In genomic region chr2:239130041-239130440, GRCh38 we compare ENCODE assay signal across 25 cellular contexts.
"Had no signal": no experiment of that assay in that cellular context is flagged by ENCODE, and none has a peak within 500 bp of the region (broad histone marks: within the 10 kb centered on the region; RNA-seq: fewer than 3 reads in every experiment).

No MANE protein-coding gene starts in this region.

- H3K4me1 ChIP-seq: adrenal gland had no signal

- H3K4me3 ChIP-seq: adrenal gland had no signal

- H3K27me3 ChIP-seq: adrenal gland had no signal

- DNase-seq: activated B cell treated with CpG ODN at 0.5 μM for 24 hours; activated CD4-positive, alpha-beta memory T cell treated with anti-CD3 and anti-CD28 coated beads for 36 hours; activated CD4-positive, alpha-beta T cell treated with anti-CD3 and anti-CD28 coated beads for 4 hours; activated CD4-positive, alpha-beta T cell treated with anti-CD3 and anti-CD28 coated beads, Interleukin-2, amount 50 U/mL, for 1 hour; activated CD4-positive, CD25-positive, alpha-beta regulatory T cell treated with anti-CD3 and anti-CD28 coated beads, Interleukin-2, amount 50 U/mL, for 72 hours; activated CD8-positive, alpha-beta memory T cell treated with anti-CD3 and anti-CD28 coated beads, Interleukin-2, amount 50 U/mL, for 4 hours; activated gamma-delta T cell treated with Interleukin-2 at 50 U/mL for 16 hours; activated naive CD4-positive, alpha-beta T cell treated with anti-CD3 and anti-CD28 coated beads for 36 hours; activated T-cell treated with anti-CD3 and anti-CD28 coated beads for 4 hours; activated T-cell treated with anti-CD3 and anti-CD28 coated beads, Interleukin-2, amount 50 U/mL, for 4 hours; adrenal gland; anterior cingulate cortex; Karpas-422; KBM-7; NCI-H1048; NCI-H1436 treated with DMSO at 0.1 percent for 48 hours; NCI-H1694 treated with DMSO at 0.1 percent for 48 hours; NCI-H2029; NCI-H345; NCI-H524 treated with DMSO at 0.1 percent for 48 hours; SIG-M5; T-helper 1 cell; T-helper 2 cell; T-helper 9 cell had no signal

- H3K9me3 ChIP-seq: adrenal gland had no signal

- H3K27ac ChIP-seq: adrenal gland, VCaP had no signal
